In genomic region chr6:141326426-141326825, GRCh38 we compare ENCODE assay signal across 8 cellular contexts.
DNase-seq lines count a peak whose midpoint lies in the region; ATAC-seq and TF ChIP-seq lines count a peak whose summit lies in the region.

No MANE protein-coding gene starts in this region.

- no peak for TF ChIP-seq CTCF in foreskin fibroblast (IDR thresholded peaks at IDR 0.05; ENCODE audit: low read depth, low read length)

- DNase-seq in GM03348 (ENCODE audit: low spot score) (peak; percentile 73), foreskin fibroblast (peak; percentile 98 to 99), GM19240 (ENCODE audit: insufficient read length, low spot score) (no peak), GM19238 (ENCODE audit: insufficient read length, low spot score) (no peak), NCI-H2107 (lab: John Stamatoyannopoulos, UW) (no peak)
- DNase-seq in activated CD4-positive, alpha-beta T cell treated with anti-CD3 and anti-CD28 coated beads, Interleukin-2, amount 50 U/mL, for 4 hours, result peak; percentile 44 to 51
- peak; percentile 5 to 7 for DNase-seq in stimulated activated CD4-positive, alpha-beta T cell treated with anti-CD3 and anti-CD28 coated beads, Interleukin-1b, Interleukin-23, amount 100 ng/mL, for 1 hour (ENCODE audit: low read depth in 2 of 2)

- H3K4me3 ChIP-seq in foreskin fibroblast (ENCODE audit: low read depth in 1 of 2, low read length in 2 of 2), result peak overlapping the region; percentile 9 to 53

- ATAC-seq in HG03460 (IDR thresholded peaks at IDR 0.05; ENCODE audit: unreplicated experiment), result peak; percentile 70

Comparison
In these comparisons a context has a peak if more than half of its experiments do, and no peak if none do; other contexts are left out.
1. DNase-seq: peak in GM03348 (single experiment), activated CD4-positive, alpha-beta T cell treated with anti-CD3 and anti-CD28 coated beads, Interleukin-2, amount 50 U/mL, for 4 hours (2 of 2), foreskin fibroblast (2 of 2) and stimulated activated CD4-positive, alpha-beta T cell treated with anti-CD3 and anti-CD28 coated beads, Interleukin-1b, Interleukin-23, amount 100 ng/mL, for 1 hour (2 of 2); none in GM19240 (single experiment), GM19238 (single experiment) and NCI-H2107 (single experiment).